1 cellular context compared by ENCODE assay signal in the genomic region with DNA sequence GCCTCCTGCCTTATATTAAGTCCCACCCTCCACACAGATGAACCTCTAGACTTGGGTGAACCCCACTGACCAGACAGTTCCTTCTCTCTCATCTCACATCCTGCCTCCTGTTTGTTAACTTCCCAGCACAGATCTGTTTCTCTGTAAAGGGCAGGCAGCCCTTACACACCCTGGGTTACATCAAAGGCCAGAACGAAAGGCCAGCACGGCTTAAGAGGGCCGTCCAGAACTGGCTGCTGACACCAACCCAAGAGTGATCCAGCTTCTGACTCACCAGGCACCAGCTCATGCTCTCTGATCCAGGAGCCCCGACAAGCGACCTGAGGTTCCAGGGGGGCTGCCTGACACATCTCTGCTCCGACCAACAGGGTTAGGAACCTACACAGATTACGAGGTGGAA.
TF ChIP-seq lines count a peak whose summit lies in the region.

No MANE protein-coding gene starts in this region.

TF ChIP-seq in A549, 52 proteins besides CTCF, POLR2A, EP300 and RAD21 (continued from another document):
- TF ChIP-seq RARB (CRISPR knock-in tag; IDR thresholded peaks at IDR 0.05) = no peak
- no peak for TF ChIP-seq CBX8 (IDR thresholded peaks at IDR 0.05)
- TF ChIP-seq SMC3 (IDR thresholded peaks at IDR 0.05) = no peak
- TF ChIP-seq POLR2AphosphoS2 (conservative IDR thresholded peaks at IDR 0.05; ENCODE audit: low read length) = no peak
- TF ChIP-seq ZNF302 (CRISPR knock-in tag; IDR thresholded peaks at IDR 0.05) = no peak
- no peak for TF ChIP-seq NFE2L2 (conservative IDR thresholded peaks at IDR 0.05; ENCODE audit: low read length)
- TF ChIP-seq ZSCAN20 (CRISPR knock-in tag; IDR thresholded peaks at IDR 0.05) = no peak
